Comparison of ENCODE assay signal across 23 cellular contexts in genomic region chr2:113228991-113229716, GRCh38. TPM values are rescaled to one million over a fixed set of nuclear protein-coding genes. Genes with fewer than 3 reads are reported as not detected.
A peak's percentile ranks its signal among the peaks of the same experiment; 100 is the strongest.
DNase-seq lines count a peak whose midpoint lies in the region; ATAC-seq and TF ChIP-seq lines count a peak whose summit lies in the region.
"Had no signal": no experiment of that assay in that cellular context is flagged by ENCODE, and none has a peak within 500 bp of the region (broad histone marks: within the 10 kb centered on the region; RNA-seq: fewer than 3 reads in every experiment).

No MANE protein-coding gene starts in this region.

- H3K9me3 ChIP-seq in stomach = no peaks in the 10 kb centered on the region
- H3K9me3 ChIP-seq: prostate gland, SJCRH30 had no signal

- TF ChIP-seq POLR2A in stomach (IDR thresholded peaks at IDR 0.05) = no peak

- H3K36me3 ChIP-seq in stomach = no peaks in the 10 kb centered on the region
- H3K36me3 ChIP-seq: prostate gland, SJCRH30 had no signal

- H3K4me1 ChIP-seq in stomach = peaks cover 21 to 59% (median 44%) of the 10 kb centered on the region in 4 donors
- H3K4me1 ChIP-seq: prostate gland had no signal

- H3K4me3 ChIP-seq in fibroblast of the aortic adventitia (ENCODE audit: low read depth, low read length) = no peak overlapping the region
- H3K4me3 ChIP-seq in stomach = no peak overlapping the region
- H3K4me3 ChIP-seq: lung, prostate gland, SJCRH30, skin epidermis had no signal

- TF ChIP-seq EP300 in stomach (IDR thresholded peaks at IDR 0.05) = no peak

- DNase-seq in NCI-H2029 (lab: John Stamatoyannopoulos, UW) (peak; percentile 5), NCI-H2029 treated with DMSO at 0.1 percent for 48 hours (lab: John Stamatoyannopoulos, UW) (no peak), NCI-H774 (lab: John Stamatoyannopoulos, UW) (peak; percentile 56), fibroblast of the aortic adventitia (ENCODE audit: low read depth) (no peak), stomach (peak; percentile 66), middle frontal gyrus (ENCODE audit: extremely low spot score, low spot score) (no peak), cardiac septum (ENCODE audit: low spot score) (no peak)
- DNase-seq: 8988T; activated CD4-positive, alpha-beta T cell treated with anti-CD3 and anti-CD28 coated beads for 1 hour; activated CD8-positive, alpha-beta memory T cell treated with anti-CD3 and anti-CD28 coated beads, Interleukin-2, amount 10 ng/mL, durations not matched to agents 7 days and 5 days; amygdala; effector memory CD4-positive, alpha-beta T cell; immature natural killer cell; naive thymus-derived CD8-positive, alpha-beta T cell; NCI-H1105 treated with DMSO at 0.1 percent for 48 hours; PC-3; SJCRH30; stimulated activated CD4-positive, alpha-beta T cell treated with anti-CD3 and anti-CD28 coated beads, Interleukin-4, amount 100 ng/mL, for 4 hours; T-helper 9 cell had no signal

- ATAC-seq in GM18520 (IDR thresholded peaks at IDR 0.05; ENCODE audit: unreplicated experiment) = no peak
- ATAC-seq: activated CD8-positive, alpha-beta memory T cell treated with anti-CD3 and anti-CD28 coated beads, Interleukin-2, amount 10 ng/mL, durations not matched to agents 7 days and 5 days; naive thymus-derived CD8-positive, alpha-beta T cell; PC-3 had no signal

- WGBS in stomach, 5 donors = 23 to 45% (median 37%) methylated on average over 3 of the region's 3 CpGs

- H3K27me3 ChIP-seq in stomach = no peaks in the 10 kb centered on the region
- H3K27me3 ChIP-seq: SJCRH30 had no signal

- TF ChIP-seq CTCF in fibroblast of the aortic adventitia (IDR thresholded peaks at IDR 0.05; ENCODE audit: insufficient read depth, low read length) = peak; percentile 2
- peak in 1 of 7 experiments; percentile 5 for TF ChIP-seq CTCF in stomach (IDR thresholded peaks at IDR 0.05)

- intact Hi-C loops in stomach (cut with DNase I; ENCODE audit: low total_unique reads) = no loop called here
- intact Hi-C loops in cardiac septum (cut with DNase I) = no loop called here

- peak overlapping the region; percentile 59 to 87 (median 77) for H3K27ac ChIP-seq in stomach
- H3K27ac ChIP-seq: prostate gland, SJCRH30 had no signal

RNA-seq across cellular contexts. Expression of gene PAX8, which starts 49.6 kb away (rescaled TPM):
- total RNA-seq in fibroblast of the aortic adventitia (ENCODE audit: low replicate concordance) (0.09 and 1.5 TPM in 2 replicates), stomach (1 to 10 TPM in 2 of 5 donors, not detected in 3; 4.0 to 6.5 TPM), cardiac septum (0.35 TPM)
- 1 to 10 TPM in 1 of 3 donors, under 1 TPM in 2; 0.28 to 1.1 (median 0.50) TPM for polyA plus RNA-seq in stomach

RNA-seq across cellular contexts. Expression of gene PSD4, which starts 55.4 kb away (rescaled TPM):
- total RNA-seq in fibroblast of the aortic adventitia (ENCODE audit: low replicate concordance) (0.82 and 5.1 TPM in 2 replicates), stomach (100 to 1,000 TPM in 2 of 5 donors, 10 to 100 TPM in 3; 35.3 to 146 (median 73.5) TPM), cardiac septum (2.3 TPM)
- 10 to 100 TPM; 19.9 to 23.8 (median 19.9) TPM for polyA plus RNA-seq in stomach

Comparison
In these comparisons a context has a peak if more than half of its experiments do, and no peak if none do; other contexts are left out.
1. DNase-seq: peak in NCI-H2029 (single experiment), NCI-H774 (single experiment) and stomach (single experiment); none in NCI-H2029 treated with DMSO at 0.1 percent for 48 hours (single experiment), fibroblast of the aortic adventitia (single experiment), middle frontal gyrus (single experiment) and cardiac septum (single experiment).